In genomic region chr22:30241576-30242371, GRCh38 we compare ENCODE assay signal across 16 cellular contexts. TPM values are rescaled to one million over a fixed set of nuclear protein-coding genes. Genes with fewer than 3 reads are reported as not detected.
DNase-seq lines count a peak whose midpoint lies in the region; ATAC-seq and TF ChIP-seq lines count a peak whose summit lies in the region.
"Had no signal": no experiment of that assay in that cellular context is flagged by ENCODE, and none has a peak within 500 bp of the region (broad histone marks: within the 10 kb centered on the region; RNA-seq: fewer than 3 reads in every experiment).

No MANE protein-coding gene starts in this region.

- no peak for TF ChIP-seq POLR2A in right lobe of liver (IDR thresholded peaks at IDR 0.05)

- H3K9me3 ChIP-seq in right lobe of liver: no peaks in the 10 kb centered on the region
- H3K9me3 ChIP-seq: testis had no signal

- no peak for ATAC-seq in activated CD8-positive, alpha-beta T cell treated with anti-CD3 and anti-CD28 coated beads for 36 hours
- no peak for ATAC-seq in GM18870 (IDR thresholded peaks at IDR 0.05; ENCODE audit: unreplicated experiment)
- no peak for ATAC-seq in right lobe of liver

- H3K4me1 Mint-ChIP-seq in activated CD8-positive, alpha-beta T cell treated with anti-CD3 and anti-CD28 coated beads for 36 hours (ENCODE audit: low read depth): peaks cover 26% of the 10 kb centered on the region

- H3K4me3 Mint-ChIP-seq in activated CD8-positive, alpha-beta T cell treated with anti-CD3 and anti-CD28 coated beads for 36 hours: peak overlapping the region; percentile 97
- H3K4me3 Mint-ChIP-seq: H9 had no signal

- H3K27me3 Mint-ChIP-seq in activated CD8-positive, alpha-beta T cell treated with anti-CD3 and anti-CD28 coated beads for 36 hours: no peaks in the 10 kb centered on the region

- CTCF ChIA-PET in activated CD8-positive, alpha-beta T cell treated with anti-CD3 and anti-CD28 coated beads for 36 hours (lab: Charles Lee): no interaction called here

- H3K27ac Mint-ChIP-seq in activated CD8-positive, alpha-beta T cell treated with anti-CD3 and anti-CD28 coated beads for 36 hours: peak overlapping the region; percentile 38
- H3K27ac Mint-ChIP-seq: H9 had no signal

- intact Hi-C loops in activated CD8-positive, alpha-beta T cell treated with anti-CD3 and anti-CD28 coated beads for 36 hours (cut with micrococcal nuclease): no loop called here
- intact Hi-C loops in right lobe of liver (cut with DNase I): no loop called here

- H3K27ac ChIP-seq in right lobe of liver: no peak overlapping the region
- H3K27ac ChIP-seq: BLaER1 treated with 17β-estradiol and CSF1 and Interleukin-3, amounts not matched to agents 10 nM and 100 nM; testis had no signal

- H3K27me3 ChIP-seq in right lobe of liver: no peaks in the 10 kb centered on the region
- H3K27me3 ChIP-seq: testis had no signal

- no peak overlapping the region for H3K4me3 ChIP-seq in right lobe of liver
- H3K4me3 ChIP-seq: BLaER1 treated with 17β-estradiol and CSF1 and Interleukin-3, amounts not matched to agents 10 nM and 100 nM; testis had no signal

- DNase-seq in stimulated activated CD4-positive, alpha-beta T cell treated with anti-CD3 and anti-CD28 coated beads, Interleukin-15, amount 100 ng/mL, for 24 hours: peak; percentile 50
- DNase-seq in stimulated activated CD4-positive, alpha-beta T cell treated with anti-CD3 and anti-CD28 coated beads, Interleukin-2, amount 100 ng/mL, for 48 hours: no peak
- DNase-seq in activated CD8-positive, alpha-beta T cell treated with anti-CD3 and anti-CD28 coated beads for 36 hours: no peak
- DNase-seq in iris pigment epithelial cell (ENCODE audit: low read depth) (peak; percentile 54), HK-2 (ENCODE audit: unreplicated experiment) (no peak), NCI-H526 (lab: John Stamatoyannopoulos, UW) (no peak), right lobe of liver (no peak)
- DNase-seq: activated CD4-positive, CD25-positive, alpha-beta regulatory T cell treated with anti-CD3 and anti-CD28 coated beads, Interleukin-2, amount 50 U/mL, for 72 hours; activated effector memory CD4-positive, alpha-beta T cell treated with Interleukin-2 at 50 U/mL for 16 hours; effector CD8-positive, alpha-beta T cell; H9; NCI-H1436 treated with DMSO at 0.1 percent for 48 hours; NCI-H526 treated with DMSO at 0.1 percent for 48 hours; testis had no signal

- peaks cover 54% of the 10 kb centered on the region for H3K36me3 Mint-ChIP-seq in activated CD8-positive, alpha-beta T cell treated with anti-CD3 and anti-CD28 coated beads for 36 hours (ENCODE audit: low read depth)

- H3K36me3 ChIP-seq in right lobe of liver: no peaks in the 10 kb centered on the region
- H3K36me3 ChIP-seq: BLaER1 treated with 17β-estradiol and CSF1 and Interleukin-3, amounts not matched to agents 10 nM and 100 nM had no signal

- POLR2A ChIA-PET in activated CD8-positive, alpha-beta T cell treated with anti-CD3 and anti-CD28 coated beads for 36 hours (lab: Charles Lee): interaction anchor here (1.0 to 1.3 kb wide), 3 partner anchors 15 to 45 kb away, joined by 3 to 4 read pairs (median 3); no protein-coding TSS in a partner anchor

- no peaks in the 10 kb centered on the region for H3K9me3 Mint-ChIP-seq in activated CD8-positive, alpha-beta T cell treated with anti-CD3 and anti-CD28 coated beads for 36 hours
- H3K9me3 Mint-ChIP-seq: H9 had no signal

- 92% methylated on average over 7 of the region's 15 CpGs for WGBS in right lobe of liver (ENCODE audit: insufficient coverage, low coverage, low lambda C conversion rate, missing lambda C conversion rate)

- TF ChIP-seq CTCF in activated CD8-positive, alpha-beta T cell treated with anti-CD3 and anti-CD28 coated beads for 36 hours (IDR thresholded peaks at IDR 0.05): no peak
- TF ChIP-seq CTCF in right lobe of liver (IDR thresholded peaks at IDR 0.05): no peak

- H3K4me1 ChIP-seq in right lobe of liver: peaks cover 0 to 4% (median 0%) of the 10 kb centered on the region in 4 donors

RNA-seq across cellular contexts. Expression of gene LIF, which starts 4.8 kb away (rescaled TPM):
- 100 to 1,000 TPM; 160 to 161 TPM for total RNA-seq in activated CD8-positive, alpha-beta T cell treated with anti-CD3 and anti-CD28 coated beads for 36 hours
- 1 to 10 TPM in 3 of 6 experiments, under 1 TPM in 1, not detected in 2; 0.15 to 2.0 (median 1.6) TPM for total RNA-seq in right lobe of liver

RNA-seq across cellular contexts. Expression of gene OSM, which starts 24.9 kb away (rescaled TPM):
- 10 to 100 TPM; 44.3 to 45.7 TPM for total RNA-seq in activated CD8-positive, alpha-beta T cell treated with anti-CD3 and anti-CD28 coated beads for 36 hours
- total RNA-seq in right lobe of liver: under 1 TPM in 4 of 6 experiments, not detected in 2; 0.10 to 0.75 (median 0.19) TPM
- total RNA-seq: H9 had no signal

RNA-seq across cellular contexts. Expression of gene CASTOR1, which starts 47.5 kb away (rescaled TPM):
- total RNA-seq in activated CD8-positive, alpha-beta T cell treated with anti-CD3 and anti-CD28 coated beads for 36 hours: 1 to 10 TPM; 4.2 to 5.1 TPM
- 1 to 10 TPM in 5 of 6 experiments, under 1 TPM in 1; 0.86 to 8.6 (median 4.0) TPM for total RNA-seq in right lobe of liver

Comparison
In these comparisons a context has a peak if more than half of its experiments do, and no peak if none do; other contexts are left out.
1. DNase-seq: peak in stimulated activated CD4-positive, alpha-beta T cell treated with anti-CD3 and anti-CD28 coated beads, Interleukin-15, amount 100 ng/mL, for 24 hours (single experiment) and iris pigment epithelial cell (single experiment); none in stimulated activated CD4-positive, alpha-beta T cell treated with anti-CD3 and anti-CD28 coated beads, Interleukin-2, amount 100 ng/mL, for 48 hours (0 of 2), activated CD8-positive, alpha-beta T cell treated with anti-CD3 and anti-CD28 coated beads for 36 hours (single experiment), HK-2 (single experiment), NCI-H526 (0 of 2) and right lobe of liver (0 of 3).
2. RNA of gene LIF, which starts 4.8 kb away (total RNA-seq): 160 to 161 TPM in activated CD8-positive, alpha-beta T cell treated with anti-CD3 and anti-CD28 coated beads for 36 hours; 0.15 to 2.0 TPM in right lobe of liver; every median in the first group is over 10 times any median in the second.
3. RNA of gene OSM, which starts 24.9 kb away (total RNA-seq): 44.3 to 45.7 TPM in activated CD8-positive, alpha-beta T cell treated with anti-CD3 and anti-CD28 coated beads for 36 hours; 0.10 to 0.75 TPM in right lobe of liver; every median in the first group is over 10 times any median in the second.